20 cellular contexts compared by ENCODE assay signal in genomic region chr4:121720109-121720508, GRCh38. TPM values are rescaled to one million over a fixed set of nuclear protein-coding genes. Genes with fewer than 3 reads are reported as not detected.
DNase-seq lines count a peak whose midpoint lies in the region; ATAC-seq, FAIRE-seq and TF ChIP-seq lines count a peak whose summit lies in the region.
"Had no signal": no experiment of that assay in that cellular context is flagged by ENCODE, and none has a peak within 500 bp of the region (broad histone marks: within the 10 kb centered on the region; RNA-seq: fewer than 3 reads in every experiment).

No MANE protein-coding gene starts in this region.

- no peaks in the 10 kb centered on the region for H3K9me3 ChIP-seq in SK-N-SH
- H3K9me3 ChIP-seq: MG63 had no signal

- H3K4me3 ChIP-seq in SK-N-SH (ENCODE audit: low read depth in 2 of 2, low read length in 1 of 2) (no peak overlapping the region), bronchial epithelial cell (ENCODE audit: low read depth, low read length) (no peak overlapping the region)
- H3K4me3 ChIP-seq: MG63 had no signal

- no peaks in the 10 kb centered on the region for H3K9me2 ChIP-seq in SK-N-SH

- no peaks in the 10 kb centered on the region for H3K79me2 ChIP-seq in SK-N-SH (ENCODE audit: insufficient read depth)

- H3K36me3 ChIP-seq in SK-N-SH (replicated peaks in 1 of 2; ENCODE audit: control insufficient read depth in 1 of 2, insufficient read depth in 2 of 2, low read length in 1 of 2): no peaks in the 10 kb centered on the region
- H3K36me3 ChIP-seq in bronchial epithelial cell (ENCODE audit: control insufficient read depth, insufficient read depth, low read length): no peaks in the 10 kb centered on the region
- H3K36me3 ChIP-seq: MG63 had no signal

- ATAC-seq in HG02678 (IDR thresholded peaks at IDR 0.05; ENCODE audit: unreplicated experiment): no peak
- no peak for ATAC-seq in GM21619 (IDR thresholded peaks at IDR 0.05; ENCODE audit: unreplicated experiment)
- ATAC-seq: Panc1, Right ventricle myocardium inferior had no signal

- WGBS in SK-N-SH (ENCODE audit: low lambda C conversion rate): 16% methylated on average over 1 of the region's 1 CpG

- no peak overlapping the region for H2AFZ ChIP-seq in SK-N-SH (ENCODE audit: low read depth)

- no peak for TF ChIP-seq EP300 in SK-N-SH (IDR thresholded peaks at IDR 0.05; ENCODE audit: borderline replicate concordance in 1 of 2, low read depth in 1 of 2, low read length in 1 of 2)

- CTCF ChIA-PET in SK-N-SH (lab: Yijun Ruan, JAX): no interaction called here

- TF ChIP-seq RAD21 in SK-N-SH (IDR thresholded peaks at IDR 0.05; ENCODE audit: low read length): no peak

- H3K27me3 ChIP-seq in SK-N-SH (ENCODE audit: insufficient read depth) (no peaks in the 10 kb centered on the region), bronchial epithelial cell (ENCODE audit: control insufficient read depth, insufficient read depth, low read length) (no peaks in the 10 kb centered on the region)
- H3K27me3 ChIP-seq: MG63 had no signal

- H4K20me1 ChIP-seq in SK-N-SH (ENCODE audit: insufficient read depth): no peaks in the 10 kb centered on the region

- H3K4me1 ChIP-seq in SK-N-SH (ENCODE audit: control insufficient read depth in 1 of 2, insufficient read depth in 2 of 2, low read depth in 1 of 2, low read length in 1 of 2): no peaks in the 10 kb centered on the region

- H3K27ac ChIP-seq in SK-N-SH (ENCODE audit: low read depth in 2 of 2, low read length in 1 of 2): no peak overlapping the region

- peak; percentile 20 for DNase-seq in GM03348 (ENCODE audit: low spot score)
- no peak for DNase-seq in SK-N-SH
- DNase-seq in bronchial epithelial cell (ENCODE audit: low read depth): peak; percentile 33
- DNase-seq in urothelium cell line (ENCODE audit: low spot score): peak; percentile 38
- no peak for DNase-seq in kidney glomerular epithelial cell (lab: John Stamatoyannopoulos, UW)
- DNase-seq: Calu3; CD4-positive, alpha-beta memory T cell; DMS53; HFFc6; MG63; NCI-H1092; NCI-H2081 treated with DMSO at 0.1 percent for 48 hours; NCI-H510A treated with DMSO at 0.1 percent for 48 hours; NCI-H82 had no signal

- FAIRE-seq in bronchial epithelial cell (lab: Jason Lieb, UNC) (no peak), urothelium cell line (lab: Jason Lieb, UNC) (peak; percentile 46)
- FAIRE-seq: G401.6, H54 had no signal

- H3K4me2 ChIP-seq in SK-N-SH: no peak overlapping the region

- no peak overlapping the region for H3K9ac ChIP-seq in SK-N-SH

- POLR2A ChIA-PET in SK-N-SH (lab: Yijun Ruan, JAX): no interaction called here

- TF ChIP-seq CTCF in SK-N-SH (IDR thresholded peaks at IDR 0.05): no peak
- no peak for TF ChIP-seq CTCF in bronchial epithelial cell (IDR thresholded peaks at IDR 0.05; ENCODE audit: insufficient read depth, low read length, severe bottlenecking)

- H3F3A ChIP-seq in SK-N-SH (replicated peaks; ENCODE audit: insufficient read depth): no peaks in the 10 kb centered on the region

TF ChIP-seq in SK-N-SH, 30 proteins besides CTCF, POLR2A, EP300 and RAD21:
- TF ChIP-seq IRF3 (IDR thresholded peaks at IDR 0.05; ENCODE audit: low read depth, low read length): no peak
- TF ChIP-seq PBX3 (IDR thresholded peaks at IDR 0.05): peak; percentile 18; the same call in 1 of the 2 replicates

RNA-seq across cellular contexts. Expression of gene ANXA5, which starts 23.3 kb away (rescaled TPM):
- polyA plus RNA-seq in SK-N-SH (2012; rRNA removed): 379 and 420 TPM in 2 replicates
- polyA plus RNA-seq in SK-N-SH (2012; cell fraction: cytosol; rRNA removed): 504 and 630 TPM in 2 replicates
- 219 and 334 TPM in 2 replicates for polyA plus RNA-seq in SK-N-SH (2012; cell fraction: nucleus; rRNA removed)
- 206 and 251 TPM in 2 replicates for total RNA-seq in bronchial epithelial cell

RNA-seq across cellular contexts. Expression of gene SMIM43, which starts 44.9 kb away (rescaled TPM):
- 37.2 and 59.1 TPM in 2 replicates for polyA plus RNA-seq in SK-N-SH (2012; rRNA removed)
- polyA plus RNA-seq in SK-N-SH (2012; cell fraction: cytosol; rRNA removed): 50.5 and 56.0 TPM in 2 replicates
- polyA plus RNA-seq in SK-N-SH (2012; cell fraction: nucleus; rRNA removed): 59.9 and 106 TPM in 2 replicates
- total RNA-seq in bronchial epithelial cell: under 0.01 TPM in 1 of 2 replicates, not detected in the other
- total RNA-seq: Calu3; CD4-positive, alpha-beta memory T cell; Right ventricle myocardium inferior had no signal
- polyA plus RNA-seq: CD4-positive, alpha-beta memory T cell had no signal

Comparison
In these comparisons a context has a peak if more than half of its experiments do, and no peak if none do; other contexts are left out.
1. DNase-seq: peak in GM03348 (single experiment), bronchial epithelial cell (single experiment) and urothelium cell line (single experiment); none in SK-N-SH (single experiment) and kidney glomerular epithelial cell (single experiment).